In the genomic region with DNA sequence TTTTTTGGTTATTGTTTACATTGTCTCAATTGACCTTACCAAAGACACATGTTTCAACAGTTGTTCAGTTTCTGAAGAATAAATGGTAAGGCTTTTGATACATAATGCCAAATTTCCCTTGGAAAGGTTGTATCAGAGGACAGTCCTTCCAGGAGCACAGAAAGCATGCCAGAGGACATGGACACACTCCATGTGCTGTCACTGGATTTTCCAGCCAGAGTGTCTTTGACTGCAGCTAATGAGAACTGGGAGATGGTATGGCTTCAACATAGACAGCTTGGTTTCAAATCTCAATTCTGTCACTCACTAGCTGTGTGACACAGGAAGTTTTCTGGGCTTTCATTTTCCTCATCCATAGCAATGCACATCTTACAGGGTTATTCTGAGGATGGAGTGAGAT, we compare ENCODE assay signal across 27 cellular contexts. TPM values are rescaled to one million over a fixed set of nuclear protein-coding genes. Genes with fewer than 3 reads are reported as not detected.
DNase-seq lines count a peak whose midpoint lies in the region; ATAC-seq and TF ChIP-seq lines count a peak whose summit lies in the region.
"Had no signal": no experiment of that assay in that cellular context is flagged by ENCODE, and none has a peak within 500 bp of the region (broad histone marks: within the 10 kb centered on the region; RNA-seq: fewer than 3 reads in every experiment).

No MANE protein-coding gene starts in this region.

- intact Hi-C loops in Right ventricle myocardium inferior (cut with DNase I), result no loop called here
- intact Hi-C loops in cardiac septum (cut with DNase I), result no loop called here
- intact Hi-C loops in left ventricle myocardium superior (cut with micrococcal nuclease), result no loop called here
- intact Hi-C loops in left cardiac atrium (cut with DNase I), result no loop called here
- intact Hi-C loops in HCT116 (cut with micrococcal nuclease), result no loop called here
- intact Hi-C loops in sciatic nerve (cut with DNase I), result no loop called here
- intact Hi-C loops in sigmoid colon (cut with DNase I), result no loop called here

- no peaks in the 10 kb centered on the region for H3K36me3 ChIP-seq in HCT116 (ENCODE audit: control insufficient read depth in 1 of 2, insufficient read depth in 2 of 2, low read length in 2 of 2)
- H3K36me3 ChIP-seq in sigmoid colon, result no peaks in the 10 kb centered on the region
- H3K36me3 ChIP-seq: BE2C, BLaER1 had no signal

- CTCF ChIA-PET in HCT116 (lab: Charles Lee), result no interaction called here

- no peak overlapping the region for H3K27ac ChIP-seq in HCT116 (ENCODE audit: low read depth, low read length)
- H3K27ac ChIP-seq in sigmoid colon, result no peak overlapping the region
- H3K27ac ChIP-seq: 22Rv1, BLaER1 had no signal

- H3K27me3 ChIP-seq in HCT116 (ENCODE audit: insufficient read depth, low read length), result no peaks in the 10 kb centered on the region
- H3K27me3 ChIP-seq in sigmoid colon, result no peaks in the 10 kb centered on the region
- H3K27me3 ChIP-seq: BLaER1 had no signal

- H3K4me3 ChIP-seq in HCT116 (replicated peaks in 1 of 2; ENCODE audit: low read depth in 1 of 2, low read length in 2 of 2) (no peak overlapping the region), sigmoid colon (no peak overlapping the region)
- H3K4me3 ChIP-seq: BLaER1, GM12878 had no signal

- H3K9me3 ChIP-seq in HCT116 (ENCODE audit: control insufficient read depth in 1 of 2, insufficient read depth in 1 of 2, low read depth in 1 of 2, low read length in 2 of 2) (no peaks in the 10 kb centered on the region), sigmoid colon (no peaks in the 10 kb centered on the region)
- H3K9me3 ChIP-seq: BE2C, BLaER1 had no signal

- no peak overlapping the region for H3K4me2 ChIP-seq in HCT116 (ENCODE audit: low read length)
- H3K4me2 ChIP-seq: BLaER1 had no signal

- H3K4me1 ChIP-seq in HCT116 (ENCODE audit: control insufficient read depth in 1 of 2, insufficient read depth in 2 of 2, low read length in 2 of 2) (no peaks in the 10 kb centered on the region), sigmoid colon (no peaks in the 10 kb centered on the region)
- H3K4me1 ChIP-seq: BE2C, BLaER1 had no signal

- no peak overlapping the region for H3K9ac ChIP-seq in HCT116 (ENCODE audit: low read length)
- H3K9ac ChIP-seq: BLaER1 had no signal

- no peak for DNase-seq in Right ventricle myocardium inferior (ENCODE audit: missing footprints)
- DNase-seq in cardiac septum (ENCODE audit: low spot score), result no peak
- no peak for DNase-seq in left ventricle myocardium superior
- DNase-seq in left cardiac atrium, result no peak
- DNase-seq in HCT116 (ENCODE audit: low read depth, low spot score), result no peak
- no peak for DNase-seq in sciatic nerve (ENCODE audit: low spot score)
- DNase-seq in sigmoid colon, result no peak
- DNase-seq: ACHN; BE2C; C1 segment of cervical spinal cord; CD4-positive, alpha-beta memory T cell; CD4-positive, CD25-positive, alpha-beta regulatory T cell; CD8-positive, alpha-beta memory T cell; COR-L47; DMS 273 treated with DMSO at 0.1 percent for 48 hours; DMS153; DMS79; DND-41; EL; GDM1 had no signal

- no TSS peak for BruUV-seq in HCT116 (replicated peaks; lab: Mats Ljungman, UMichigan)

- ATAC-seq in Right ventricle myocardium inferior (peak; percentile 62), left ventricle myocardium superior (peak; percentile 68), left cardiac atrium (no peak), HCT116 (no peak), sciatic nerve (no peak)
- ATAC-seq: GM12878 had no signal

- TF ChIP-seq CTCF in HCT116 (IDR thresholded peaks at IDR 0.05 in 2 of 3, conservative IDR thresholded peaks at IDR 0.05 in 1 of 3; ENCODE audit: borderline replicate concordance in 1 of 3, insufficient read depth in 1 of 3, low read depth in 2 of 3, low read length in 2 of 3) (no peak), sigmoid colon (IDR thresholded peaks at IDR 0.05) (no peak)

- H4K20me1 ChIP-seq in HCT116 (ENCODE audit: insufficient read depth), result no peaks in the 10 kb centered on the region
- H4K20me1 ChIP-seq: BLaER1 had no signal

- TF ChIP-seq POLR2A in HCT116 (IDR thresholded peaks at IDR 0.05; ENCODE audit: borderline replicate concordance, extremely low read depth, insufficient read depth, insufficient read length), result no peak
- TF ChIP-seq POLR2A in sigmoid colon (IDR thresholded peaks at IDR 0.05), result no peak

- RAD21 ChIA-PET in HCT116 (lab: Charles Lee; ENCODE audit: low non-redundant PET in 1 of 2, low total read pairs in 2 of 2, uncharacterized antibody in 2 of 2, unreplicated experiment in 2 of 2), result no interaction called here

- no peak for TF ChIP-seq RAD21 in HCT116 (IDR thresholded peaks at IDR 0.05; ENCODE audit: low read depth)

- no peak for TF ChIP-seq EP300 in sigmoid colon (IDR thresholded peaks at IDR 0.05)

- H2AFZ ChIP-seq in HCT116 (ENCODE audit: low read depth, low read length, poor library complexity, severe bottlenecking), result peak overlapping the region; percentile 7

- H3K79me2 ChIP-seq in HCT116 (ENCODE audit: insufficient read depth, low read length), result no peaks in the 10 kb centered on the region

- H3K9me2 ChIP-seq in HCT116 (ENCODE audit: insufficient read depth), result no peaks in the 10 kb centered on the region

- POLR2A ChIA-PET in HCT116 (lab: Charles Lee), result no interaction called here

TF ChIP-seq in HCT116, 20 proteins besides CTCF, POLR2A, EP300 and RAD21 (continues in another document):
- TF ChIP-seq ELF1 (IDR thresholded peaks at IDR 0.05; ENCODE audit: borderline replicate concordance, low read depth) (no peak), JUND (IDR thresholded peaks at IDR 0.05) (no peak), POLR2AphosphoS5 (IDR thresholded peaks at IDR 0.05; ENCODE audit: low read depth, low read length) (no peak), CEBPB (IDR thresholded peaks at IDR 0.05; ENCODE audit: low read depth) (no peak), FOSL1 (IDR thresholded peaks at IDR 0.05; ENCODE audit: low read depth) (no peak), ZNF274 (IDR thresholded peaks at IDR 0.05; ENCODE audit: low read depth, low read length) (no peak), YY1 (IDR thresholded peaks at IDR 0.05; ENCODE audit: extremely low read depth, insufficient replicate concordance, low read depth, low read length) (no peak), EZH2 (IDR thresholded peaks at IDR 0.05) (no peak)
- TF ChIP-seq, protein P1, sequence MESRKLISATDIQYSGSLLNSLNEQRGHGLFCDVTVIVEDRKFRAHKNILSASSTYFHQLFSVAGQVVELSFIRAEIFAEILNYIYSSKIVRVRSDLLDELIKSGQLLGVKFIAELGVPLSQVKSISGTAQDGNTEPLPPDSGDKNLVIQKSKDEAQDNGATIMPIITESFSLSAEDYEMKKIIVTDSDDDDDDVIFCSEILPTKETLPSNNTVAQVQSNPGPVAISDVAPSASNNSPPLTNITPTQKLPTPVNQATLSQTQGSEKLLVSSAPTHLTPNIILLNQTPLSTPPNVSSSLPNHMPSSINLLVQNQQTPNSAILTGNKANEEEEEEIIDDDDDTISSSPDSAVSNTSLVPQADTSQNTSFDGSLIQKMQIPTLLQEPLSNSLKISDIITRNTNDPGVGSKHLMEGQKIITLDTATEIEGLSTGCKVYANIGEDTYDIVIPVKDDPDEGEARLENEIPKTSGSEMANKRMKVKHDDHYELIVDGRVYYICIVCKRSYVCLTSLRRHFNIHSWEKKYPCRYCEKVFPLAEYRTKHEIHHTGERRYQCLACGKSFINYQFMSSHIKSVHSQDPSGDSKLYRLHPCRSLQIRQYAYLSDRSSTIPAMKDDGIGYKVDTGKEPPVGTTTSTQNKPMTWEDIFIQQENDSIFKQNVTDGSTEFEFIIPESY (IDR thresholded peaks at IDR 0.05; ENCODE audit: extremely low read depth, insufficient replicate concordance, low read length), result no peak
- TF ChIP-seq, protein P2, sequence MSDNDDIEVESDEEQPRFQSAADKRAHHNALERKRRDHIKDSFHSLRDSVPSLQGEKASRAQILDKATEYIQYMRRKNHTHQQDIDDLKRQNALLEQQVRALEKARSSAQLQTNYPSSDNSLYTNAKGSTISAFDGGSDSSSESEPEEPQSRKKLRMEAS (IDR thresholded peaks at IDR 0.05), result no peak
- TF ChIP-seq, protein P3, sequence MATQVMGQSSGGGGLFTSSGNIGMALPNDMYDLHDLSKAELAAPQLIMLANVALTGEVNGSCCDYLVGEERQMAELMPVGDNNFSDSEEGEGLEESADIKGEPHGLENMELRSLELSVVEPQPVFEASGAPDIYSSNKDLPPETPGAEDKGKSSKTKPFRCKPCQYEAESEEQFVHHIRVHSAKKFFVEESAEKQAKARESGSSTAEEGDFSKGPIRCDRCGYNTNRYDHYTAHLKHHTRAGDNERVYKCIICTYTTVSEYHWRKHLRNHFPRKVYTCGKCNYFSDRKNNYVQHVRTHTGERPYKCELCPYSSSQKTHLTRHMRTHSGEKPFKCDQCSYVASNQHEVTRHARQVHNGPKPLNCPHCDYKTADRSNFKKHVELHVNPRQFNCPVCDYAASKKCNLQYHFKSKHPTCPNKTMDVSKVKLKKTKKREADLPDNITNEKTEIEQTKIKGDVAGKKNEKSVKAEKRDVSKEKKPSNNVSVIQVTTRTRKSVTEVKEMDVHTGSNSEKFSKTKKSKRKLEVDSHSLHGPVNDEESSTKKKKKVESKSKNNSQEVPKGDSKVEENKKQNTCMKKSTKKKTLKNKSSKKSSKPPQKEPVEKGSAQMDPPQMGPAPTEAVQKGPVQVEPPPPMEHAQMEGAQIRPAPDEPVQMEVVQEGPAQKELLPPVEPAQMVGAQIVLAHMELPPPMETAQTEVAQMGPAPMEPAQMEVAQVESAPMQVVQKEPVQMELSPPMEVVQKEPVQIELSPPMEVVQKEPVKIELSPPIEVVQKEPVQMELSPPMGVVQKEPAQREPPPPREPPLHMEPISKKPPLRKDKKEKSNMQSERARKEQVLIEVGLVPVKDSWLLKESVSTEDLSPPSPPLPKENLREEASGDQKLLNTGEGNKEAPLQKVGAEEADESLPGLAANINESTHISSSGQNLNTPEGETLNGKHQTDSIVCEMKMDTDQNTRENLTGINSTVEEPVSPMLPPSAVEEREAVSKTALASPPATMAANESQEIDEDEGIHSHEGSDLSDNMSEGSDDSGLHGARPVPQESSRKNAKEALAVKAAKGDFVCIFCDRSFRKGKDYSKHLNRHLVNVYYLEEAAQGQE (IDR thresholded peaks at IDR 0.05; ENCODE audit: low read depth), result no peak

RNA-seq across cellular contexts. Expression of a gene that starts 20.6 kb away (rescaled TPM):
- total RNA-seq in Right ventricle myocardium inferior (not detected), cardiac septum (not detected), left ventricle myocardium superior (0.20 TPM), left cardiac atrium (under 1 TPM; 0.21 to 0.65 TPM), HCT116 (2021; ENCODE audit: unreplicated experiment) (not detected), sciatic nerve (not detected), sigmoid colon (not detected)
- 0.04 TPM in 1 of 2 replicates, not detected in the other for polyA plus RNA-seq in HCT116 (2012)
- polyA plus RNA-seq in sigmoid colon, result under 1 TPM in 1 of 3 donors, not detected in 2; 0.50 TPM
- total RNA-seq: A172; CD4-positive, alpha-beta memory T cell; CD4-positive, CD25-positive, alpha-beta regulatory T cell; CD8-positive, alpha-beta memory T cell; Daoy; GM12878 had no signal
- polyA plus RNA-seq: CD14-positive monocyte; CD4-positive, alpha-beta memory T cell; CD4-positive, CD25-positive, alpha-beta regulatory T cell; CD8-positive, alpha-beta memory T cell had no signal

RNA-seq across cellular contexts. Expression of a gene that starts 58.4 kb away (rescaled TPM):
- total RNA-seq in Right ventricle myocardium inferior, result 6.2 TPM
- total RNA-seq in cardiac septum, result 9.1 TPM
- 6.1 TPM for total RNA-seq in left ventricle myocardium superior
- total RNA-seq in left cardiac atrium, result 1 to 10 TPM; 2.1 to 2.5 TPM
- not detected for total RNA-seq in HCT116 (2021; ENCODE audit: unreplicated experiment)
- polyA plus RNA-seq in HCT116 (2012), result 0.01 TPM in 1 of 2 replicates, not detected in the other
- 8.5 TPM for total RNA-seq in sciatic nerve
- 1 to 10 TPM; 2.7 to 3.9 (median 3.3) TPM for total RNA-seq in sigmoid colon
- polyA plus RNA-seq in sigmoid colon, result under 1 TPM in 2 of 3 donors, not detected in 1; 0.32 to 0.60 TPM
- total RNA-seq: CD4-positive, alpha-beta memory T cell; CD4-positive, CD25-positive, alpha-beta regulatory T cell; CD8-positive, alpha-beta memory T cell; G401 had no signal
- polyA plus RNA-seq: CD14-positive monocyte; CD4-positive, alpha-beta memory T cell; CD4-positive, CD25-positive, alpha-beta regulatory T cell; CD8-positive, alpha-beta memory T cell had no signal

Comparison
In these comparisons a context has a peak if more than half of its experiments do, and no peak if none do; other contexts are left out.
1. ATAC-seq: peak in Right ventricle myocardium inferior (single experiment) and left ventricle myocardium superior (single experiment); none in left cardiac atrium (0 of 2), HCT116 (single experiment) and sciatic nerve (single experiment).